Comparison of ENCODE assay signal across 21 cellular contexts in genomic region chr11:8787372-8787771, GRCh38.
A peak's percentile ranks its signal among the peaks of the same experiment; 100 is the strongest.
DNase-seq lines count a peak whose midpoint lies in the region; ATAC-seq, FAIRE-seq and TF ChIP-seq lines count a peak whose summit lies in the region.
"Had no signal": no experiment of that assay in that cellular context is flagged by ENCODE, and none has a peak within 500 bp of the region (broad histone marks: within the 10 kb centered on the region; RNA-seq: fewer than 3 reads in every experiment).

No MANE protein-coding gene starts in this region.

- no peaks in the 10 kb centered on the region for H3K9me3 ChIP-seq in stomach
- no peaks in the 10 kb centered on the region for H3K9me3 ChIP-seq in PC-9 (ENCODE audit: insufficient read depth, low read depth)
- H3K9me3 ChIP-seq: BE2C, tibial nerve had no signal

- H3K79me2 ChIP-seq in PC-9 (ENCODE audit: low read depth): no peaks in the 10 kb centered on the region

- peaks cover 19% of the 10 kb centered on the region for H3K4me1 Mint-ChIP-seq in WTC11
- H3K4me1 Mint-ChIP-seq: activated naive CD8-positive, alpha-beta T cell treated with anti-CD3 and anti-CD28 coated beads for 36 hours; T-cell had no signal

- H3K9me3 Mint-ChIP-seq in WTC11: no peaks in the 10 kb centered on the region
- H3K9me3 Mint-ChIP-seq: activated CD4-positive, alpha-beta memory T cell treated with anti-CD3 and anti-CD28 coated beads, Interleukin-2, amount 10 ng/mL, durations not matched to agents 7 days and 5 days; activated naive CD8-positive, alpha-beta T cell treated with anti-CD3 and anti-CD28 coated beads for 36 hours; activated T-cell treated with anti-CD3 and anti-CD28 coated beads, Interleukin-2, amount 50 U/mL, for 4 hours; T-cell had no signal

- POLR2A ChIA-PET in WTC11 (lab: Charles Lee): no interaction called here
- POLR2A ChIA-PET in PC-9 (lab: Charles Lee; ENCODE audit: unreplicated experiment): no interaction called here

- CTCF ChIA-PET in WTC11 (lab: Charles Lee) (interaction anchor here (1.3 to 1.7 kb wide), 3 partner anchors 8 to 29 kb away, joined by 3 to 5 read pairs (median 3); a partner anchor contains a TSS), PC-9 (lab: Charles Lee) (no interaction called here)

- H2AFZ ChIP-seq in PC-9: no peak overlapping the region

- no peaks in the 10 kb centered on the region for H3K27me3 Mint-ChIP-seq in WTC11 (ENCODE audit: low read depth)
- H3K27me3 Mint-ChIP-seq: activated naive CD8-positive, alpha-beta T cell treated with anti-CD3 and anti-CD28 coated beads for 36 hours; T-cell had no signal

- H3K9me2 ChIP-seq in PC-9 (ENCODE audit: insufficient read depth): no peaks in the 10 kb centered on the region

- H3K27ac Mint-ChIP-seq in WTC11: 0 out of 2 replicates have a peak overlapping the region, but pooled peaks have one; percentile 7
- H3K27ac Mint-ChIP-seq: activated CD4-positive, alpha-beta memory T cell treated with anti-CD3 and anti-CD28 coated beads, Interleukin-2, amount 10 ng/mL, durations not matched to agents 7 days and 5 days; activated naive CD8-positive, alpha-beta T cell treated with anti-CD3 and anti-CD28 coated beads for 36 hours; T-cell had no signal

- no peak for TF ChIP-seq POLR2A in stomach (IDR thresholded peaks at IDR 0.05)

- no peaks in the 10 kb centered on the region for H3K36me3 ChIP-seq in stomach
- no peaks in the 10 kb centered on the region for H3K36me3 ChIP-seq in PC-9 (ENCODE audit: low read depth)
- H3K36me3 ChIP-seq: BE2C, tibial nerve, WERI-Rb-1 had no signal

- TF ChIP-seq EP300 in stomach (IDR thresholded peaks at IDR 0.05): no peak

- H3K4me3 Mint-ChIP-seq in WTC11: no peak overlapping the region
- H3K4me3 Mint-ChIP-seq: activated CD4-positive, alpha-beta memory T cell treated with anti-CD3 and anti-CD28 coated beads, Interleukin-2, amount 10 ng/mL, durations not matched to agents 7 days and 5 days; activated naive CD8-positive, alpha-beta T cell treated with anti-CD3 and anti-CD28 coated beads for 36 hours; activated T-cell treated with anti-CD3 and anti-CD28 coated beads, Interleukin-2, amount 50 U/mL, for 4 hours; T-cell had no signal

- no TSS peak for BruUV-seq in PC-9 (replicated peaks; lab: Mats Ljungman, UMichigan)

- DNase-seq in LNCaP clone FGC (ENCODE audit: low read depth) (peak; percentile 52), WTC11 (ENCODE audit: low spot score) (no peak), islet precursor cell (peak; percentile 41), stomach (no peak), HTR-8/SVneo (ENCODE audit: insufficient read length, low spot score) (no peak), PC-9 (no peak)
- DNase-seq: activated CD4-positive, alpha-beta memory T cell treated with anti-CD3 and anti-CD28 coated beads, Interleukin-2, amount 10 ng/mL, durations not matched to agents 7 days and 5 days; activated naive CD8-positive, alpha-beta T cell treated with anti-CD3 and anti-CD28 coated beads for 36 hours; activated T-cell treated with anti-CD3 and anti-CD28 coated beads, Interleukin-2, amount 50 U/mL, for 4 hours; BE2C; dorsolateral prefrontal cortex; KBM-7; NCI-H1105 treated with DMSO at 0.1 percent for 48 hours; NCI-H2171; small intestine; T-cell; WERI-Rb-1 had no signal

- H3F3A ChIP-seq in PC-9 (ENCODE audit: insufficient read depth, low read depth): no peaks in the 10 kb centered on the region

- no peaks in the 10 kb centered on the region for H3K36me3 Mint-ChIP-seq in WTC11
- H3K36me3 Mint-ChIP-seq: activated naive CD8-positive, alpha-beta T cell treated with anti-CD3 and anti-CD28 coated beads for 36 hours; T-cell had no signal

- no peak overlapping the region for H3K4me3 ChIP-seq in LNCaP clone FGC (ENCODE audit: low read depth, low read length)
- no peak overlapping the region for H3K4me3 ChIP-seq in stomach
- no peak overlapping the region for H3K4me3 ChIP-seq in PC-9
- H3K4me3 ChIP-seq: dorsolateral prefrontal cortex, tibial nerve had no signal

- no peaks in the 10 kb centered on the region for H4K20me1 ChIP-seq in PC-9 (ENCODE audit: insufficient read depth)

- ATAC-seq in WTC11 (no peak), HG02981 (IDR thresholded peaks at IDR 0.05; ENCODE audit: unreplicated experiment) (no peak)
- ATAC-seq: activated T-cell treated with anti-CD3 and anti-CD28 coated beads, Interleukin-2, amount 50 U/mL, for 4 hours; T-cell had no signal

- no peaks in the 10 kb centered on the region for H3K27me3 ChIP-seq in stomach
- H3K27me3 ChIP-seq in PC-9 (ENCODE audit: insufficient read depth, low read depth): no peaks in the 10 kb centered on the region
- H3K27me3 ChIP-seq: BE2C, dorsolateral prefrontal cortex, tibial nerve had no signal

- peaks cover 39 to 89% (median 65%) of the 10 kb centered on the region in 4 donors for H3K4me1 ChIP-seq in stomach
- H3K4me1 ChIP-seq in PC-9 (replicated peaks; ENCODE audit: insufficient read depth): no peaks in the 10 kb centered on the region

- H3K27ac ChIP-seq in stomach: peak overlapping the region in 4 of 5 donors; percentile 45 to 57 (median 52)
- H3K27ac ChIP-seq in PC-9: no peak overlapping the region
- H3K27ac ChIP-seq: tibial nerve, WERI-Rb-1 had no signal

- WGBS in stomach, 5 donors: 44 to 50% (median 46%) methylated on average over 7 of the region's 7 CpGs

- TF ChIP-seq CTCF in LNCaP clone FGC (IDR thresholded peaks at IDR 0.05; ENCODE audit: control insufficient read depth, extremely low read depth, insufficient read depth) (no peak), WTC11 (IDR thresholded peaks at IDR 0.05) (no peak), stomach (IDR thresholded peaks at IDR 0.05) (no peak), PC-9 (conservative IDR thresholded peaks at IDR 0.05) (no peak)

- no peak overlapping the region for H3K4me2 ChIP-seq in PC-9

- no peak for FAIRE-seq in HTR-8/SVneo (lab: Jason Lieb, UNC)
- FAIRE-seq: bronchial epithelial cell, keratinocyte, small intestine had no signal

- intact Hi-C loops in stomach (cut with DNase I; ENCODE audit: low total_unique reads): no loop called here
- intact Hi-C loops in PC-9 (cut with micrococcal nuclease; ENCODE audit: unreplicated experiment): no loop called here

TF ChIP-seq in WTC11, 78 proteins besides CTCF, POLR2A, EP300 and RAD21:
- TF ChIP-seq CREM (CRISPR knock-in tag; IDR thresholded peaks at IDR 0.05) (no peak), FOXJ3 (CRISPR knock-in tag; IDR thresholded peaks at IDR 0.05; ENCODE audit: borderline replicate concordance) (no peak), ZNF219 (CRISPR knock-in tag; IDR thresholded peaks at IDR 0.05; ENCODE audit: borderline replicate concordance) (no peak)
- TF ChIP-seq, protein P1, sequence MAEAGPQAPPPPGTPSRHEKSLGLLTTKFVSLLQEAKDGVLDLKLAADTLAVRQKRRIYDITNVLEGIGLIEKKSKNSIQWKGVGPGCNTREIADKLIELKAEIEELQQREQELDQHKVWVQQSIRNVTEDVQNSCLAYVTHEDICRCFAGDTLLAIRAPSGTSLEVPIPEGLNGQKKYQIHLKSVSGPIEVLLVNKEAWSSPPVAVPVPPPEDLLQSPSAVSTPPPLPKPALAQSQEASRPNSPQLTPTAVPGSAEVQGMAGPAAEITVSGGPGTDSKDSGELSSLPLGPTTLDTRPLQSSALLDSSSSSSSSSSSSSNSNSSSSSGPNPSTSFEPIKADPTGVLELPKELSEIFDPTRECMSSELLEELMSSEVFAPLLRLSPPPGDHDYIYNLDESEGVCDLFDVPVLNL (CRISPR knock-in tag; IDR thresholded peaks at IDR 0.05; ENCODE audit: borderline replicate concordance, low read depth): no peak
TF ChIP-seq in WTC11: peak in this region for 0.

Comparison
In these comparisons a context has a peak if more than half of its experiments do, and no peak if none do; other contexts are left out.
1. DNase-seq: peak in LNCaP clone FGC (single experiment) and islet precursor cell (single experiment); none in WTC11 (single experiment), stomach (single experiment), HTR-8/SVneo (single experiment) and PC-9 (0 of 2).